Comparison of ENCODE assay signal across 8 cellular contexts in the genomic region with DNA sequence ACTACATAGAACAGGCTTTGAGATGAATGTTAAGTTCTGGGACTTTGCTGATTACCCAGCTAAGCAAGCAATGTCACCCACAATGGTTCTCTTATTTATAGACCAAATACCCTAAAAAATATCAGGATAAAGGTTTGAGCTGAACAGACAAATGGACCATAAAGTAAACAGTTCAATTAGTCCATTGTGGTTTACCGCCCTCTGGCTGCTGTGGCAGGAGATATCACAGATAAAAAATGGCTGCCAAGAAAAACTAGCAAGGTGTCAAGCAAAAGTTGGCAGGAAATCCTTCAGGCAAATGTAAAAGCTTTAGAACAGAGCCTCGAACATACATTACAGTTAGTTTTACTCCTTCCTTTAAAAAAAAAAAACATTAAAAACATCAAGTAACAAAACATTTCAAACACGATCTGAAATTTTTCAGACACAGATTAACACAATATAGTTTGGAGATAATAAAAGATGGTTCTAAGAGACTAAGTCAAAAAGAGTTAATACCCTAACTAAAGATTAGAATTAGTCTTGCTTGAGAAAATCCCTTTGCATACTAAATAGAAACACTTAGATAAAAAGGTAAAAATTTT.
DNase-seq lines count a peak whose midpoint lies in the region; TF ChIP-seq lines count a peak whose summit lies in the region.

No MANE protein-coding gene starts in this region.

- DNase-seq in NCI-H524 (lab: John Stamatoyannopoulos, UW) (peak; percentile 22 to 48), NCI-H524 treated with DMSO at 0.1 percent for 48 hours (lab: John Stamatoyannopoulos, UW) (no peak), NCI-H128 (lab: John Stamatoyannopoulos, UW; ENCODE audit: unreplicated experiment) (peak; percentile 33), cardiac fibroblast (ENCODE audit: low read depth in 2 of 2) (peak; percentile 72 to 73), kidney tubule cell (ENCODE audit: low spot score) (peak; percentile 56), SKM-1 (lab: John Stamatoyannopoulos, UW; ENCODE audit: unreplicated experiment) (no peak)
- peak; percentile 36 for DNase-seq in T-helper 2 cell treated with Interferon-gamma antibody and Interleukin-4, amounts not matched to agents 5 μg/mL and 100 μg/mL, for 36 hours (ENCODE audit: low spot score)
- peak; percentile 22 for DNase-seq in stimulated activated CD8-positive, alpha-beta memory T cell treated with anti-CD3 and anti-CD28 coated beads, Interleukin-12 subunit alpha, Interleukin-12 subunit beta, amount 100 ng/mL, for 4 hours (ENCODE audit: low read depth)

- peak overlapping the region; percentile 62 for H3K4me3 Mint-ChIP-seq in T-helper 2 cell treated with Interferon-gamma antibody and Interleukin-4, amounts not matched to agents 5 μg/mL and 100 μg/mL, for 36 hours

- H3K4me1 Mint-ChIP-seq in T-helper 2 cell treated with Interferon-gamma antibody and Interleukin-4, amounts not matched to agents 5 μg/mL and 100 μg/mL, for 36 hours (ENCODE audit: low read depth) = peaks cover 22% of the 10 kb centered on the region

- peak; percentile 73 for TF ChIP-seq CTCF in cardiac fibroblast (IDR thresholded peaks at IDR 0.05; ENCODE audit: low read depth, low read length)

- H3K27me3 Mint-ChIP-seq in T-helper 2 cell treated with Interferon-gamma antibody and Interleukin-4, amounts not matched to agents 5 μg/mL and 100 μg/mL, for 36 hours (ENCODE audit: low read depth) = no peaks in the 10 kb centered on the region

- H3K4me3 ChIP-seq in cardiac fibroblast (replicated peaks in 1 of 2; ENCODE audit: low read depth in 2 of 2, low read length in 2 of 2) = no peak overlapping the region

- no peaks in the 10 kb centered on the region for H3K9me3 Mint-ChIP-seq in T-helper 2 cell treated with Interferon-gamma antibody and Interleukin-4, amounts not matched to agents 5 μg/mL and 100 μg/mL, for 36 hours

- H3K27ac Mint-ChIP-seq in T-helper 2 cell treated with Interferon-gamma antibody and Interleukin-4, amounts not matched to agents 5 μg/mL and 100 μg/mL, for 36 hours = peak overlapping the region; percentile 23

- peaks cover 8% of the 10 kb centered on the region for H3K36me3 Mint-ChIP-seq in T-helper 2 cell treated with Interferon-gamma antibody and Interleukin-4, amounts not matched to agents 5 μg/mL and 100 μg/mL, for 36 hours (ENCODE audit: low read depth)

Comparison
In these comparisons a context has a peak if more than half of its experiments do, and no peak if none do; other contexts are left out.
1. DNase-seq: peak in NCI-H524 (2 of 2), NCI-H128 (single experiment), T-helper 2 cell treated with Interferon-gamma antibody and Interleukin-4, amounts not matched to agents 5 μg/mL and 100 μg/mL, for 36 hours (single experiment), cardiac fibroblast (2 of 2), kidney tubule cell (single experiment) and stimulated activated CD8-positive, alpha-beta memory T cell treated with anti-CD3 and anti-CD28 coated beads, Interleukin-12 subunit alpha, Interleukin-12 subunit beta, amount 100 ng/mL, for 4 hours (single experiment); none in NCI-H524 treated with DMSO at 0.1 percent for 48 hours (single experiment) and SKM-1 (single experiment).